Comparison of ENCODE assay signal across 1 cellular context in the genomic region with DNA sequence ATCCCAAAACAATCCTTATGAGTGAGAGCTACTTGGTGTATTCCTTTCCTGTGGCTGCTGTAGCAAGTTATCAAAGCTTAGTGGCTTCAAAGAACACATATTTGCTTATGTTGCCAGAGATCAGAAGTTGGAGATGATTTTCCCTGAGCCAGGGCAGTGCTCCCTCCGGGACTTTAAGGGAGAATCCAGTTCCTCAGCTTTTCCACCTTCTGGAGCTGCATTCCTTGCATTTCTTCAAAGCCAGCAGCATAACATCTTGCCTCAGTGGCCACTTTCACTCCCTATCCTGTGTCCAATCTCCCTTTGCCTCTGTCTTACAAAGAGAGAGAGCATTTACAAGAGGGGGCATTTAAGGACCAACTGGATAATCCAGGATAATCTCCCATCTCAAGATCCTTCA.
TF ChIP-seq lines count a peak whose summit lies in the region.

No MANE protein-coding gene starts in this region.

TF ChIP-seq in K562, 482 proteins besides CTCF, POLR2A, EP300 and RAD21:
- TF ChIP-seq GATA2 (CRISPR knock-in tag; IDR thresholded peaks at IDR 0.05) = no peak
- no peak for TF ChIP-seq PURB (CRISPR knock-in tag; IDR thresholded peaks at IDR 0.05; ENCODE audit: low read depth)
- TF ChIP-seq, protein P1, sequence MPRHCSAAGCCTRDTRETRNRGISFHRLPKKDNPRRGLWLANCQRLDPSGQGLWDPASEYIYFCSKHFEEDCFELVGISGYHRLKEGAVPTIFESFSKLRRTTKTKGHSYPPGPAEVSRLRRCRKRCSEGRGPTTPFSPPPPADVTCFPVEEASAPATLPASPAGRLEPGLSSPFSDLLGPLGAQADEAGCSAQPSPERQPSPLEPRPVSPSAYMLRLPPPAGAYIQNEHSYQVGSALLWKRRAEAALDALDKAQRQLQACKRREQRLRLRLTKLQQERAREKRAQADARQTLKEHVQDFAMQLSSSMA (CRISPR knock-in tag; IDR thresholded peaks at IDR 0.05) = no peak
- TF ChIP-seq, protein P2, sequence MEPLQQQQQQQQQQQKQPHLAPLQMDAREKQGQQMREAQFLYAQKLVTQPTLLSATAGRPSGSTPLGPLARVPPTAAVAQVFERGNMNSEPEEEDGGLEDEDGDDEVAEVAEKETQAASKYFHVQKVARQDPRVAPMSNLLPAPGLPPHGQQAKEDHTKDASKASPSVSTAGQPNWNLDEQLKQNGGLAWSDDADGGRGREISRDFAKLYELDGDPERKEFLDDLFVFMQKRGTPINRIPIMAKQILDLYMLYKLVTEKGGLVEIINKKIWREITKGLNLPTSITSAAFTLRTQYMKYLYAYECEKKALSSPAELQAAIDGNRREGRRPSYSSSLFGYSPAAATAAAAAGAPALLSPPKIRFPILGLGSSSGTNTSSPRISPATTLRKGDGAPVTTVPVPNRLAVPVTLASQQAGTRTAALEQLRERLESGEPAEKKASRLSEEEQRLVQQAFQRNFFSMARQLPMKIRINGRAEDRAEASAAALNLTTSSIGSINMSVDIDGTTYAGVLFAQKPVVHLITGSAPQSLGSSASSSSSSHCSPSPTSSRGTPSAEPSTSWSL (CRISPR knock-in tag; IDR thresholded peaks at IDR 0.05; ENCODE audit: borderline replicate concordance) = no peak
- no peak for TF ChIP-seq NRF1 (conservative IDR thresholded peaks at IDR 0.05 in 1 of 2, IDR thresholded peaks at IDR 0.05 in 1 of 2)
- no peak for TF ChIP-seq SIN3B (IDR thresholded peaks at IDR 0.05; ENCODE audit: low read depth)
- TF ChIP-seq MAFK (IDR thresholded peaks at IDR 0.05; ENCODE audit: low read length) = no peak
- TF ChIP-seq, protein P3, sequence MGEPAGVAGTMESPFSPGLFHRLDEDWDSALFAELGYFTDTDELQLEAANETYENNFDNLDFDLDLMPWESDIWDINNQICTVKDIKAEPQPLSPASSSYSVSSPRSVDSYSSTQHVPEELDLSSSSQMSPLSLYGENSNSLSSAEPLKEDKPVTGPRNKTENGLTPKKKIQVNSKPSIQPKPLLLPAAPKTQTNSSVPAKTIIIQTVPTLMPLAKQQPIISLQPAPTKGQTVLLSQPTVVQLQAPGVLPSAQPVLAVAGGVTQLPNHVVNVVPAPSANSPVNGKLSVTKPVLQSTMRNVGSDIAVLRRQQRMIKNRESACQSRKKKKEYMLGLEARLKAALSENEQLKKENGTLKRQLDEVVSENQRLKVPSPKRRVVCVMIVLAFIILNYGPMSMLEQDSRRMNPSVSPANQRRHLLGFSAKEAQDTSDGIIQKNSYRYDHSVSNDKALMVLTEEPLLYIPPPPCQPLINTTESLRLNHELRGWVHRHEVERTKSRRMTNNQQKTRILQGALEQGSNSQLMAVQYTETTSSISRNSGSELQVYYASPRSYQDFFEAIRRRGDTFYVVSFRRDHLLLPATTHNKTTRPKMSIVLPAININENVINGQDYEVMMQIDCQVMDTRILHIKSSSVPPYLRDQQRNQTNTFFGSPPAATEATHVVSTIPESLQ (CRISPR knock-in tag; IDR thresholded peaks at IDR 0.05) = no peak
- no peak for TF ChIP-seq CXXC5 (CRISPR knock-in tag; IDR thresholded peaks at IDR 0.05)
- no peak for TF ChIP-seq DMBX1 (CRISPR knock-in tag; IDR thresholded peaks at IDR 0.05; ENCODE audit: borderline replicate concordance)
- TF ChIP-seq MECOM (CRISPR knock-in tag; IDR thresholded peaks at IDR 0.05) = no peak
- TF ChIP-seq TSC22D4 (tag; IDR thresholded peaks at IDR 0.05) = no peak
